In the genomic region with DNA sequence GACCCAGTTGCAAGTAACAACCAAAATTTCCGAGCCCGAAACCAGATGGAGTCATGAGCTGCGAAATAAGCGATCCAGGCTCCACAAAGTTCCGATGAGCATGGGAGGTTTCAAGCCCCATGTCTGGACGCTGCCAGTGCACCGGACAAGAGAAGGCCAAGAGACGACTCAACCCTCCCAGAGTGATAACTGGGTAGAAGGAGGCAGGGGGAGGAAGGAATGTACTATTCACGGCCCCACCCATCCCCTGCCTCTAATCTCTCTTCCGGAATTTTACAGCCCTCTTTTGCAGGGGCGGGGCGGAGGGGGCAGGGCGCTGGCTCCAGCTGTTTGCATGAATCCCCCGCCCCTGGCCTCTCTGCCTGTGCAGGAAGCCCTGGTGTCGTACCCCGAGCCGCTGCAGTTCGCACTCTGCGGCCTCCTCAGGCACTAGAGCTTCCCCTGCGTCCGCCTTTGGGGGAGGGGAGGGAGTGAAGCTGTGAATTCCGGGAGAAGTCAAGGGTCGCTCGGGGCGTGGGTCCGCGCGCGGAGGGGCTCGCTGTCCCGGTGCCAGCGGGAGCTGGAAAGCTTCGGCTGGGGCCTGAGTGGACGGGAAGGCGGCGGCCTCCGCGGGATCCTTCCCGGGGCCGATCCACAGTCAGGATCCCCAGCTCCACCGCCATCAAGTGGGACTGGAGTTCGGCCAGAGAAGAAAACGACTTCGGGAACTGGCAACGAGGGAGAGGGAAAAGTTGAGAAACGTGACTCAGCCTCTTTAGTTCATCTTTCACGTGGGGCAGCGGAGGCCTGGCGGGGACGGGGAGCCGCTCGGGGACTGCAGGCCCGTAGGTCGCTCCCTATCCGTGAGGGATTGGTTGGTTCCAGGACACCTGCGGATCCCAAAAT, we compare ENCODE assay signal across 1 cellular context.
TF ChIP-seq lines count a peak whose summit lies in the region.

No MANE protein-coding gene starts in this region.

TF ChIP-seq in K562, 482 proteins besides CTCF, POLR2A, EP300 and RAD21 (continued from another document and continues in another):
- TF ChIP-seq, protein P1, sequence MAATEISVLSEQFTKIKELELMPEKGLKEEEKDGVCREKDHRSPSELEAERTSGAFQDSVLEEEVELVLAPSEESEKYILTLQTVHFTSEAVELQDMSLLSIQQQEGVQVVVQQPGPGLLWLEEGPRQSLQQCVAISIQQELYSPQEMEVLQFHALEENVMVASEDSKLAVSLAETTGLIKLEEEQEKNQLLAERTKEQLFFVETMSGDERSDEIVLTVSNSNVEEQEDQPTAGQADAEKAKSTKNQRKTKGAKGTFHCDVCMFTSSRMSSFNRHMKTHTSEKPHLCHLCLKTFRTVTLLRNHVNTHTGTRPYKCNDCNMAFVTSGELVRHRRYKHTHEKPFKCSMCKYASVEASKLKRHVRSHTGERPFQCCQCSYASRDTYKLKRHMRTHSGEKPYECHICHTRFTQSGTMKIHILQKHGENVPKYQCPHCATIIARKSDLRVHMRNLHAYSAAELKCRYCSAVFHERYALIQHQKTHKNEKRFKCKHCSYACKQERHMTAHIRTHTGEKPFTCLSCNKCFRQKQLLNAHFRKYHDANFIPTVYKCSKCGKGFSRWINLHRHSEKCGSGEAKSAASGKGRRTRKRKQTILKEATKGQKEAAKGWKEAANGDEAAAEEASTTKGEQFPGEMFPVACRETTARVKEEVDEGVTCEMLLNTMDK (IDR thresholded peaks at IDR 0.05; ENCODE audit: borderline replicate concordance, insufficient read depth, low read depth, low read length, poor library complexity, severe bottlenecking), result no peak
- TF ChIP-seq NCOR1 (IDR thresholded peaks at IDR 0.05), result peak; percentile 83
- TF ChIP-seq L3MBTL2 (IDR thresholded peaks at IDR 0.05), result peak; percentile 96
- TF ChIP-seq, protein P2, sequence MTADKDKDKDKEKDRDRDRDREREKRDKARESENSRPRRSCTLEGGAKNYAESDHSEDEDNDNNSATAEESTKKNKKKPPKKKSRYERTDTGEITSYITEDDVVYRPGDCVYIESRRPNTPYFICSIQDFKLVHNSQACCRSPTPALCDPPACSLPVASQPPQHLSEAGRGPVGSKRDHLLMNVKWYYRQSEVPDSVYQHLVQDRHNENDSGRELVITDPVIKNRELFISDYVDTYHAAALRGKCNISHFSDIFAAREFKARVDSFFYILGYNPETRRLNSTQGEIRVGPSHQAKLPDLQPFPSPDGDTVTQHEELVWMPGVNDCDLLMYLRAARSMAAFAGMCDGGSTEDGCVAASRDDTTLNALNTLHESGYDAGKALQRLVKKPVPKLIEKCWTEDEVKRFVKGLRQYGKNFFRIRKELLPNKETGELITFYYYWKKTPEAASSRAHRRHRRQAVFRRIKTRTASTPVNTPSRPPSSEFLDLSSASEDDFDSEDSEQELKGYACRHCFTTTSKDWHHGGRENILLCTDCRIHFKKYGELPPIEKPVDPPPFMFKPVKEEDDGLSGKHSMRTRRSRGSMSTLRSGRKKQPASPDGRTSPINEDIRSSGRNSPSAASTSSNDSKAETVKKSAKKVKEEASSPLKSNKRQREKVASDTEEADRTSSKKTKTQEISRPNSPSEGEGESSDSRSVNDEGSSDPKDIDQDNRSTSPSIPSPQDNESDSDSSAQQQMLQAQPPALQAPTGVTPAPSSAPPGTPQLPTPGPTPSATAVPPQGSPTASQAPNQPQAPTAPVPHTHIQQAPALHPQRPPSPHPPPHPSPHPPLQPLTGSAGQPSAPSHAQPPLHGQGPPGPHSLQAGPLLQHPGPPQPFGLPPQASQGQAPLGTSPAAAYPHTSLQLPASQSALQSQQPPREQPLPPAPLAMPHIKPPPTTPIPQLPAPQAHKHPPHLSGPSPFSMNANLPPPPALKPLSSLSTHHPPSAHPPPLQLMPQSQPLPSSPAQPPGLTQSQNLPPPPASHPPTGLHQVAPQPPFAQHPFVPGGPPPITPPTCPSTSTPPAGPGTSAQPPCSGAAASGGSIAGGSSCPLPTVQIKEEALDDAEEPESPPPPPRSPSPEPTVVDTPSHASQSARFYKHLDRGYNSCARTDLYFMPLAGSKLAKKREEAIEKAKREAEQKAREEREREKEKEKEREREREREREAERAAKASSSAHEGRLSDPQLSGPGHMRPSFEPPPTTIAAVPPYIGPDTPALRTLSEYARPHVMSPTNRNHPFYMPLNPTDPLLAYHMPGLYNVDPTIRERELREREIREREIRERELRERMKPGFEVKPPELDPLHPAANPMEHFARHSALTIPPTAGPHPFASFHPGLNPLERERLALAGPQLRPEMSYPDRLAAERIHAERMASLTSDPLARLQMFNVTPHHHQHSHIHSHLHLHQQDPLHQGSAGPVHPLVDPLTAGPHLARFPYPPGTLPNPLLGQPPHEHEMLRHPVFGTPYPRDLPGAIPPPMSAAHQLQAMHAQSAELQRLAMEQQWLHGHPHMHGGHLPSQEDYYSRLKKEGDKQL (CRISPR knock-in tag; IDR thresholded peaks at IDR 0.05; ENCODE audit: borderline replicate concordance), result no peak
- peak; percentile 83 for TF ChIP-seq HDAC3 (IDR thresholded peaks at IDR 0.05; ENCODE audit: borderline replicate concordance, partially characterized antibody)
- TF ChIP-seq BCOR (IDR thresholded peaks at IDR 0.05), result peak; percentile 33; the same call in 1 of the 2 replicates
- TF ChIP-seq, protein P3, sequence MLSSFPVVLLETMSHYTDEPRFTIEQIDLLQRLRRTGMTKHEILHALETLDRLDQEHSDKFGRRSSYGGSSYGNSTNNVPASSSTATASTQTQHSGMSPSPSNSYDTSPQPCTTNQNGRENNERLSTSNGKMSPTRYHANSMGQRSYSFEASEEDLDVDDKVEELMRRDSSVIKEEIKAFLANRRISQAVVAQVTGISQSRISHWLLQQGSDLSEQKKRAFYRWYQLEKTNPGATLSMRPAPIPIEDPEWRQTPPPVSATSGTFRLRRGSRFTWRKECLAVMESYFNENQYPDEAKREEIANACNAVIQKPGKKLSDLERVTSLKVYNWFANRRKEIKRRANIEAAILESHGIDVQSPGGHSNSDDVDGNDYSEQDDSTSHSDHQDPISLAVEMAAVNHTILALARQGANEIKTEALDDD (IDR thresholded peaks at IDR 0.05), result peak; percentile 90
- TF ChIP-seq BDP1 (IDR thresholded peaks at IDR 0.05; ENCODE audit: insufficient read depth, insufficient read length), result no peak
- TF ChIP-seq FOXJ3 (CRISPR knock-in tag; IDR thresholded peaks at IDR 0.05), result no peak
- TF ChIP-seq E2F3 (CRISPR knock-in tag; IDR thresholded peaks at IDR 0.05), result peak; percentile 76; the same call in 1 of the 2 replicates
- peak; percentile 28 for TF ChIP-seq ZFP36 (IDR thresholded peaks at IDR 0.05; ENCODE audit: low read depth, low read length, partially characterized antibody)
- TF ChIP-seq RFX1 (IDR thresholded peaks at IDR 0.05), result no peak
- peak; percentile 57 to 81; a peak in 3 of 4 replicates for TF ChIP-seq FOXK2 (conservative IDR thresholded peaks at IDR 0.05 in 1 of 2, IDR thresholded peaks at IDR 0.05 in 1 of 2; ENCODE audit: low read depth in 2 of 2)
- no peak for TF ChIP-seq CHD4 (IDR thresholded peaks at IDR 0.05; ENCODE audit: insufficient read depth, insufficient replicate concordance, low read depth, low read length, poor library complexity, severe bottlenecking)
- TF ChIP-seq, protein P4, sequence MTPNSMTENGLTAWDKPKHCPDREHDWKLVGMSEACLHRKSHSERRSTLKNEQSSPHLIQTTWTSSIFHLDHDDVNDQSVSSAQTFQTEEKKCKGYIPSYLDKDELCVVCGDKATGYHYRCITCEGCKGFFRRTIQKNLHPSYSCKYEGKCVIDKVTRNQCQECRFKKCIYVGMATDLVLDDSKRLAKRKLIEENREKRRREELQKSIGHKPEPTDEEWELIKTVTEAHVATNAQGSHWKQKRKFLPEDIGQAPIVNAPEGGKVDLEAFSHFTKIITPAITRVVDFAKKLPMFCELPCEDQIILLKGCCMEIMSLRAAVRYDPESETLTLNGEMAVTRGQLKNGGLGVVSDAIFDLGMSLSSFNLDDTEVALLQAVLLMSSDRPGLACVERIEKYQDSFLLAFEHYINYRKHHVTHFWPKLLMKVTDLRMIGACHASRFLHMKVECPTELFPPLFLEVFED (CRISPR knock-in tag; conservative IDR thresholded peaks at IDR 0.05), result peak; percentile 79
- TF ChIP-seq, protein P5, sequence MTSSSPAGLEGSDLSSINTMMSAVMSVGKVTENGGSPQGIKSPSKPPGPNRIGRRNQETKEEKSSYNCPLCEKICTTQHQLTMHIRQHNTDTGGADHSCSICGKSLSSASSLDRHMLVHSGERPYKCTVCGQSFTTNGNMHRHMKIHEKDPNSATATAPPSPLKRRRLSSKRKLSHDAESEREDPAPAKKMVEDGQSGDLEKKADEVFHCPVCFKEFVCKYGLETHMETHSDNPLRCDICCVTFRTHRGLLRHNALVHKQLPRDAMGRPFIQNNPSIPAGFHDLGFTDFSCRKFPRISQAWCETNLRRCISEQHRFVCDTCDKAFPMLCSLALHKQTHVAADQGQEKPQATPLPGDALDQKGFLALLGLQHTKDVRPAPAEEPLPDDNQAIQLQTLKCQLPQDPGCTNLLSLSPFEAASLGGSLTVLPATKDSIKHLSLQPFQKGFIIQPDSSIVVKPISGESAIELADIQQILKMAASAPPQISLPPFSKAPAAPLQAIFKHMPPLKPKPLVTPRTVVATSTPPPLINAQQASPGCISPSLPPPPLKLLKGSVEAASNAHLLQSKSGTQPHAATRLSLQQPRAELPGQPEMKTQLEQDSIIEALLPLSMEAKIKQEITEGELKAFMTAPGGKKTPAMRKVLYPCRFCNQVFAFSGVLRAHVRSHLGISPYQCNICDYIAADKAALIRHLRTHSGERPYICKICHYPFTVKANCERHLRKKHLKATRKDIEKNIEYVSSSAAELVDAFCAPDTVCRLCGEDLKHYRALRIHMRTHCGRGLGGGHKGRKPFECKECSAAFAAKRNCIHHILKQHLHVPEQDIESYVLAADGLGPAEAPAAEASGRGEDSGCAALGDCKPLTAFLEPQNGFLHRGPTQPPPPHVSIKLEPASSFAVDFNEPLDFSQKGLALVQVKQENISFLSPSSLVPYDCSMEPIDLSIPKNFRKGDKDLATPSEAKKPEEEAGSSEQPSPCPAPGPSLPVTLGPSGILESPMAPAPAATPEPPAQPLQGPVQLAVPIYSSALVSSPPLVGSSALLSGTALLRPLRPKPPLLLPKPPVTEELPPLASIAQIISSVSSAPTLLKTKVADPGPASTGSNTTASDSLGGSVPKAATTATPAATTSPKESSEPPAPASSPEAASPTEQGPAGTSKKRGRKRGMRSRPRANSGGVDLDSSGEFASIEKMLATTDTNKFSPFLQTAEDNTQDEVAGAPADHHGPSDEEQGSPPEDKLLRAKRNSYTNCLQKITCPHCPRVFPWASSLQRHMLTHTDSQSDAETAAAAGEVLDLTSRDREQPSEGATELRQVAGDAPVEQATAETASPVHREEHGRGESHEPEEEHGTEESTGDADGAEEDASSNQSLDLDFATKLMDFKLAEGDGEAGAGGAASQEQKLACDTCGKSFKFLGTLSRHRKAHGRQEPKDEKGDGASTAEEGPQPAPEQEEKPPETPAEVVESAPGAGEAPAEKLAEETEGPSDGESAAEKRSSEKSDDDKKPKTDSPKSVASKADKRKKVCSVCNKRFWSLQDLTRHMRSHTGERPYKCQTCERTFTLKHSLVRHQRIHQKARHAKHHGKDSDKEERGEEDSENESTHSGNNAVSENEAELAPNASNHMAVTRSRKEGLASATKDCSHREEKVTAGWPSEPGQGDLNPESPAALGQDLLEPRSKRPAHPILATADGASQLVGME (CRISPR knock-in tag; IDR thresholded peaks at IDR 0.05), result peak; percentile 75; the same call in 1 of the 2 replicates
- TF ChIP-seq, protein P6, sequence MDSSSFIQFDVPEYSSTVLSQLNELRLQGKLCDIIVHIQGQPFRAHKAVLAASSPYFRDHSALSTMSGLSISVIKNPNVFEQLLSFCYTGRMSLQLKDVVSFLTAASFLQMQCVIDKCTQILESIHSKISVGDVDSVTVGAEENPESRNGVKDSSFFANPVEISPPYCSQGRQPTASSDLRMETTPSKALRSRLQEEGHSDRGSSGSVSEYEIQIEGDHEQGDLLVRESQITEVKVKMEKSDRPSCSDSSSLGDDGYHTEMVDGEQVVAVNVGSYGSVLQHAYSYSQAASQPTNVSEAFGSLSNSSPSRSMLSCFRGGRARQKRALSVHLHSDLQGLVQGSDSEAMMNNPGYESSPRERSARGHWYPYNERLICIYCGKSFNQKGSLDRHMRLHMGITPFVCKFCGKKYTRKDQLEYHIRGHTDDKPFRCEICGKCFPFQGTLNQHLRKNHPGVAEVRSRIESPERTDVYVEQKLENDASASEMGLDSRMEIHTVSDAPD (CRISPR knock-in tag; IDR thresholded peaks at IDR 0.05), result no peak
- peak; percentile 96 for TF ChIP-seq KDM5B (IDR thresholded peaks at IDR 0.05; ENCODE audit: insufficient replicate concordance, low read depth, low read length)
- TF ChIP-seq DIDO1 (tag; IDR thresholded peaks at IDR 0.05; ENCODE audit: low read depth), result no peak; the same call in 1 of the 2 replicates
- TF ChIP-seq, protein P7, sequence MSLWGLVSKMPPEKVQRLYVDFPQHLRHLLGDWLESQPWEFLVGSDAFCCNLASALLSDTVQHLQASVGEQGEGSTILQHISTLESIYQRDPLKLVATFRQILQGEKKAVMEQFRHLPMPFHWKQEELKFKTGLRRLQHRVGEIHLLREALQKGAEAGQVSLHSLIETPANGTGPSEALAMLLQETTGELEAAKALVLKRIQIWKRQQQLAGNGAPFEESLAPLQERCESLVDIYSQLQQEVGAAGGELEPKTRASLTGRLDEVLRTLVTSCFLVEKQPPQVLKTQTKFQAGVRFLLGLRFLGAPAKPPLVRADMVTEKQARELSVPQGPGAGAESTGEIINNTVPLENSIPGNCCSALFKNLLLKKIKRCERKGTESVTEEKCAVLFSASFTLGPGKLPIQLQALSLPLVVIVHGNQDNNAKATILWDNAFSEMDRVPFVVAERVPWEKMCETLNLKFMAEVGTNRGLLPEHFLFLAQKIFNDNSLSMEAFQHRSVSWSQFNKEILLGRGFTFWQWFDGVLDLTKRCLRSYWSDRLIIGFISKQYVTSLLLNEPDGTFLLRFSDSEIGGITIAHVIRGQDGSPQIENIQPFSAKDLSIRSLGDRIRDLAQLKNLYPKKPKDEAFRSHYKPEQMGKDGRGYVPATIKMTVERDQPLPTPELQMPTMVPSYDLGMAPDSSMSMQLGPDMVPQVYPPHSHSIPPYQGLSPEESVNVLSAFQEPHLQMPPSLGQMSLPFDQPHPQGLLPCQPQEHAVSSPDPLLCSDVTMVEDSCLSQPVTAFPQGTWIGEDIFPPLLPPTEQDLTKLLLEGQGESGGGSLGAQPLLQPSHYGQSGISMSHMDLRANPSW (CRISPR knock-in tag; IDR thresholded peaks at IDR 0.05), result no peak
- TF ChIP-seq KLF16 (IDR thresholded peaks at IDR 0.05), result peak; percentile 81
- no peak for TF ChIP-seq ZNF184 (CRISPR knock-in tag; IDR thresholded peaks at IDR 0.05)
- peak; percentile 88 for TF ChIP-seq DPF2 (IDR thresholded peaks at IDR 0.05)
- TF ChIP-seq ZEB2 (IDR thresholded peaks at IDR 0.05), result peak; percentile 66; the same call in 1 of the 2 replicates
- TF ChIP-seq, protein P8, sequence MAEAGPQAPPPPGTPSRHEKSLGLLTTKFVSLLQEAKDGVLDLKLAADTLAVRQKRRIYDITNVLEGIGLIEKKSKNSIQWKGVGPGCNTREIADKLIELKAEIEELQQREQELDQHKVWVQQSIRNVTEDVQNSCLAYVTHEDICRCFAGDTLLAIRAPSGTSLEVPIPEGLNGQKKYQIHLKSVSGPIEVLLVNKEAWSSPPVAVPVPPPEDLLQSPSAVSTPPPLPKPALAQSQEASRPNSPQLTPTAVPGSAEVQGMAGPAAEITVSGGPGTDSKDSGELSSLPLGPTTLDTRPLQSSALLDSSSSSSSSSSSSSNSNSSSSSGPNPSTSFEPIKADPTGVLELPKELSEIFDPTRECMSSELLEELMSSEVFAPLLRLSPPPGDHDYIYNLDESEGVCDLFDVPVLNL (CRISPR knock-in tag; IDR thresholded peaks at IDR 0.05; ENCODE audit: low read depth), result peak; percentile 74; the same call in 1 of the 2 replicates
- peak; percentile 99 for TF ChIP-seq TAF9B (IDR thresholded peaks at IDR 0.05; ENCODE audit: partially characterized antibody)
- TF ChIP-seq EHMT2 (IDR thresholded peaks at IDR 0.05), result peak; percentile 74; the same call in 1 of the 2 replicates
- peak; percentile 93 for TF ChIP-seq ZNF589 (CRISPR knock-in tag; IDR thresholded peaks at IDR 0.05; ENCODE audit: low read depth)
- TF ChIP-seq NONO (IDR thresholded peaks at IDR 0.05; ENCODE audit: low read depth in 2 of 2, low read length in 1 of 2), result peak; percentile 10 to 66; a peak in 1 of 4 replicates
- TF ChIP-seq KLF1 (tag; IDR thresholded peaks at IDR 0.05), result peak; percentile 95
